ENCODE assay signal across 1 cellular context in the genomic region with DNA sequence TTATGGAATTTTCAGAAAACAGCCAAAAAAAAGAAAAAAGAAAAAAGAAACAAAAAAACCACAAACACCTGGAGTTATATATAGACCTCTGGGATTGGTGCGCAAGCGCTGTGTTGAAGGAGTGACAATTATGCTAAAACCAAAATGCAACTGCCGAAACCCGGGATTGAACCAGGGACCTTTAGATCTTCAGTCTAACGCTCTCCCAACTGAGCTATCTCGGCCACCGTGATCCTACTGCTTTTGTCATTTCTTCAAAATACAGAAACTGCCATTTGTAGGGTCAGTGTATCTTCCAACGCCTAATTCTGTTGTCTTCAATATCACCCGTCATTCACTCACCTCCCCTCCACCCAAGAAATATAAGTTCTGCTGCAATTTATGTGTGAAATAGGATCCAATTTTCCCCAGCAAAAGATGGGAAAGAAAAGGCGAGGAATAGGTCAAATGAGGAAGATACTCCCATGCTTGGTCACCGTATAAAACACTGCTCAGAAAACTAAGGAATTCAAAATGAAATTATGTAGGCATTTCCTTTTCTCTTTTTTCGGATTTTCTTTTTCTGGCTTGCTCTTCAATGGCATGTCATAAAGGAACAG.
A peak's percentile ranks its signal among the peaks of the same experiment; 100 is the strongest.
TF ChIP-seq lines count a peak whose summit lies in the region.

No MANE protein-coding gene starts in this region.

TF ChIP-seq in K562, 482 proteins besides CTCF, POLR2A, EP300 and RAD21 (continued from another document and continues in another):
- TF ChIP-seq, protein P1, sequence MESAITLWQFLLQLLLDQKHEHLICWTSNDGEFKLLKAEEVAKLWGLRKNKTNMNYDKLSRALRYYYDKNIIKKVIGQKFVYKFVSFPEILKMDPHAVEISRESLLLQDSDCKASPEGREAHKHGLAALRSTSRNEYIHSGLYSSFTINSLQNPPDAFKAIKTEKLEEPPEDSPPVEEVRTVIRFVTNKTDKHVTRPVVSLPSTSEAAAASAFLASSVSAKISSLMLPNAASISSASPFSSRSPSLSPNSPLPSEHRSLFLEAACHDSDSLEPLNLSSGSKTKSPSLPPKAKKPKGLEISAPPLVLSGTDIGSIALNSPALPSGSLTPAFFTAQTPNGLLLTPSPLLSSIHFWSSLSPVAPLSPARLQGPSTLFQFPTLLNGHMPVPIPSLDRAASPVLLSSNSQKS (CRISPR knock-in tag; IDR thresholded peaks at IDR 0.05), result no peak
- peak; percentile 77 for TF ChIP-seq CXXC5 (CRISPR knock-in tag; IDR thresholded peaks at IDR 0.05)
- TF ChIP-seq GATA2 (CRISPR knock-in tag; IDR thresholded peaks at IDR 0.05), result no peak
- TF ChIP-seq MAFK (IDR thresholded peaks at IDR 0.05; ENCODE audit: low read length), result no peak
- peak; percentile 56 for TF ChIP-seq ATF7 (IDR thresholded peaks at IDR 0.05)
- TF ChIP-seq, protein P2, sequence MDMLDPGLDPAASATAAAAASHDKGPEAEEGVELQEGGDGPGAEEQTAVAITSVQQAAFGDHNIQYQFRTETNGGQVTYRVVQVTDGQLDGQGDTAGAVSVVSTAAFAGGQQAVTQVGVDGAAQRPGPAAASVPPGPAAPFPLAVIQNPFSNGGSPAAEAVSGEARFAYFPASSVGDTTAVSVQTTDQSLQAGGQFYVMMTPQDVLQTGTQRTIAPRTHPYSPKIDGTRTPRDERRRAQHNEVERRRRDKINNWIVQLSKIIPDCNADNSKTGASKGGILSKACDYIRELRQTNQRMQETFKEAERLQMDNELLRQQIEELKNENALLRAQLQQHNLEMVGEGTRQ (CRISPR knock-in tag; IDR thresholded peaks at IDR 0.05), result no peak
- TF ChIP-seq BRCA1 (IDR thresholded peaks at IDR 0.05), result no peak
- TF ChIP-seq BRCA1 (CRISPR knock-in tag; IDR thresholded peaks at IDR 0.05), result no peak
- TF ChIP-seq NFRKB (IDR thresholded peaks at IDR 0.05; ENCODE audit: low read depth), result peak; percentile 54; the same call in 1 of the 2 replicates
- TF ChIP-seq ASH1L (IDR thresholded peaks at IDR 0.05; ENCODE audit: borderline replicate concordance, low read depth, partially characterized antibody), result no peak
- TF ChIP-seq ZNF57 (CRISPR knock-in tag; IDR thresholded peaks at IDR 0.05), result no peak
- no peak for TF ChIP-seq ZNF3 (CRISPR knock-in tag; IDR thresholded peaks at IDR 0.05)
- no peak for TF ChIP-seq RUNX1 (IDR thresholded peaks at IDR 0.05; ENCODE audit: low read depth)
- TF ChIP-seq, protein P3, sequence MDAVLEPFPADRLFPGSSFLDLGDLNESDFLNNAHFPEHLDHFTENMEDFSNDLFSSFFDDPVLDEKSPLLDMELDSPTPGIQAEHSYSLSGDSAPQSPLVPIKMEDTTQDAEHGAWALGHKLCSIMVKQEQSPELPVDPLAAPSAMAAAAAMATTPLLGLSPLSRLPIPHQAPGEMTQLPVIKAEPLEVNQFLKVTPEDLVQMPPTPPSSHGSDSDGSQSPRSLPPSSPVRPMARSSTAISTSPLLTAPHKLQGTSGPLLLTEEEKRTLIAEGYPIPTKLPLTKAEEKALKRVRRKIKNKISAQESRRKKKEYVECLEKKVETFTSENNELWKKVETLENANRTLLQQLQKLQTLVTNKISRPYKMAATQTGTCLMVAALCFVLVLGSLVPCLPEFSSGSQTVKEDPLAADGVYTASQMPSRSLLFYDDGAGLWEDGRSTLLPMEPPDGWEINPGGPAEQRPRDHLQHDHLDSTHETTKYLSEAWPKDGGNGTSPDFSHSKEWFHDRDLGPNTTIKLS (IDR thresholded peaks at IDR 0.05; ENCODE audit: borderline replicate concordance, low read depth), result no peak
- no peak for TF ChIP-seq ZNF384 (IDR thresholded peaks at IDR 0.05; ENCODE audit: low read depth, low read length)
- TF ChIP-seq, protein P4, sequence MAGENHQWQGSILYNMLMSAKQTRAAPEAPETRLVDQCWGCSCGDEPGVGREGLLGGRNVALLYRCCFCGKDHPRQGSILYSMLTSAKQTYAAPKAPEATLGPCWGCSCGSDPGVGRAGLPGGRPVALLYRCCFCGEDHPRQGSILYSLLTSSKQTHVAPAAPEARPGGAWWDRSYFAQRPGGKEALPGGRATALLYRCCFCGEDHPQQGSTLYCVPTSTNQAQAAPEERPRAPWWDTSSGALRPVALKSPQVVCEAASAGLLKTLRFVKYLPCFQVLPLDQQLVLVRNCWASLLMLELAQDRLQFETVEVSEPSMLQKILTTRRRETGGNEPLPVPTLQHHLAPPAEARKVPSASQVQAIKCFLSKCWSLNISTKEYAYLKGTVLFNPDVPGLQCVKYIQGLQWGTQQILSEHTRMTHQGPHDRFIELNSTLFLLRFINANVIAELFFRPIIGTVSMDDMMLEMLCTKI (IDR thresholded peaks at IDR 0.05; ENCODE audit: partially characterized antibody), result no peak
- TF ChIP-seq KLF10 (CRISPR knock-in tag; IDR thresholded peaks at IDR 0.05), result no peak
- no peak for TF ChIP-seq SMAD2 (IDR thresholded peaks at IDR 0.05; ENCODE audit: low read depth, low read length)
- TF ChIP-seq ZNF696 (CRISPR knock-in tag; conservative IDR thresholded peaks at IDR 0.05), result no peak
- no peak; a peak in 1 of 4 replicates for TF ChIP-seq SRF (CRISPR knock-in tag; IDR thresholded peaks at IDR 0.05)
- no peak for TF ChIP-seq SRSF7 (optimal IDR thresholded peaks at IDR 0.05; ENCODE audit: low read depth, low read length)
- TF ChIP-seq CREM (IDR thresholded peaks at IDR 0.05; ENCODE audit: low read depth), result peak; percentile 74; the same call in 1 of the 2 replicates
- TF ChIP-seq ZNF764 (CRISPR knock-in tag; IDR thresholded peaks at IDR 0.05; ENCODE audit: low read depth), result no peak
- TF ChIP-seq ZKSCAN3 (CRISPR knock-in tag; IDR thresholded peaks at IDR 0.05), result no peak
- no peak for TF ChIP-seq ZNF507 (tag; conservative IDR thresholded peaks at IDR 0.05)
- TF ChIP-seq, protein P5, sequence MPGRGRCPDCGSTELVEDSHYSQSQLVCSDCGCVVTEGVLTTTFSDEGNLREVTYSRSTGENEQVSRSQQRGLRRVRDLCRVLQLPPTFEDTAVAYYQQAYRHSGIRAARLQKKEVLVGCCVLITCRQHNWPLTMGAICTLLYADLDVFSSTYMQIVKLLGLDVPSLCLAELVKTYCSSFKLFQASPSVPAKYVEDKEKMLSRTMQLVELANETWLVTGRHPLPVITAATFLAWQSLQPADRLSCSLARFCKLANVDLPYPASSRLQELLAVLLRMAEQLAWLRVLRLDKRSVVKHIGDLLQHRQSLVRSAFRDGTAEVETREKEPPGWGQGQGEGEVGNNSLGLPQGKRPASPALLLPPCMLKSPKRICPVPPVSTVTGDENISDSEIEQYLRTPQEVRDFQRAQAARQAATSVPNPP (IDR thresholded peaks at IDR 0.05; ENCODE audit: borderline replicate concordance, insufficient read depth, insufficient read length), result no peak
- peak; percentile 57 to 94; a peak in 2 of 4 replicates for TF ChIP-seq ARNT (IDR thresholded peaks at IDR 0.05)
- TF ChIP-seq, protein P6, sequence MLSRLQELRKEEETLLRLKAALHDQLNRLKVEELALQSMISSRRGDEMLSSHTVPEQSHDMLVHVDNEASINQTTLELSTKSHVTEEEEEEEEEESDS (CRISPR knock-in tag; IDR thresholded peaks at IDR 0.05), result no peak
- TF ChIP-seq TAF15 (IDR thresholded peaks at IDR 0.05; ENCODE audit: low read depth, low read length), result no peak
- TF ChIP-seq, protein P7, sequence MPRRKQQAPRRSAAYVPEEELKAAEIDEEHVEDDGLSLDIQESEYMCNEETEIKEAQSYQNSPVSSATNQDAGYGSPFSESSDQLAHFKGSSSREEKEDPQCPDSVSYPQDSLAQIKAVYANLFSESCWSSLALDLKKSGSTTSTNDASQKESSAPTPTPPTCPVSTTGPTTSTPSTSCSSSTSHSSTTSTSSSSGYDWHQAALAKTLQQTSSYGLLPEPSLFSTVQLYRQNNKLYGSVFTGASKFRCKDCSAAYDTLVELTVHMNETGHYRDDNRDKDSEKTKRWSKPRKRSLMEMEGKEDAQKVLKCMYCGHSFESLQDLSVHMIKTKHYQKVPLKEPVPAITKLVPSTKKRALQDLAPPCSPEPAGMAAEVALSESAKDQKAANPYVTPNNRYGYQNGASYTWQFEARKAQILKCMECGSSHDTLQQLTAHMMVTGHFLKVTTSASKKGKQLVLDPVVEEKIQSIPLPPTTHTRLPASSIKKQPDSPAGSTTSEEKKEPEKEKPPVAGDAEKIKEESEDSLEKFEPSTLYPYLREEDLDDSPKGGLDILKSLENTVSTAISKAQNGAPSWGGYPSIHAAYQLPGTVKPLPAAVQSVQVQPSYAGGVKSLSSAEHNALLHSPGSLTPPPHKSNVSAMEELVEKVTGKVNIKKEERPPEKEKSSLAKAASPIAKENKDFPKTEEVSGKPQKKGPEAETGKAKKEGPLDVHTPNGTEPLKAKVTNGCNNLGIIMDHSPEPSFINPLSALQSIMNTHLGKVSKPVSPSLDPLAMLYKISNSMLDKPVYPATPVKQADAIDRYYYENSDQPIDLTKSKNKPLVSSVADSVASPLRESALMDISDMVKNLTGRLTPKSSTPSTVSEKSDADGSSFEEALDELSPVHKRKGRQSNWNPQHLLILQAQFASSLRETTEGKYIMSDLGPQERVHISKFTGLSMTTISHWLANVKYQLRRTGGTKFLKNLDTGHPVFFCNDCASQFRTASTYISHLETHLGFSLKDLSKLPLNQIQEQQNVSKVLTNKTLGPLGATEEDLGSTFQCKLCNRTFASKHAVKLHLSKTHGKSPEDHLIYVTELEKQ (CRISPR knock-in tag; IDR thresholded peaks at IDR 0.05), result no peak
- no peak for TF ChIP-seq FOXJ2 (tag; IDR thresholded peaks at IDR 0.05)
- TF ChIP-seq, protein P8, sequence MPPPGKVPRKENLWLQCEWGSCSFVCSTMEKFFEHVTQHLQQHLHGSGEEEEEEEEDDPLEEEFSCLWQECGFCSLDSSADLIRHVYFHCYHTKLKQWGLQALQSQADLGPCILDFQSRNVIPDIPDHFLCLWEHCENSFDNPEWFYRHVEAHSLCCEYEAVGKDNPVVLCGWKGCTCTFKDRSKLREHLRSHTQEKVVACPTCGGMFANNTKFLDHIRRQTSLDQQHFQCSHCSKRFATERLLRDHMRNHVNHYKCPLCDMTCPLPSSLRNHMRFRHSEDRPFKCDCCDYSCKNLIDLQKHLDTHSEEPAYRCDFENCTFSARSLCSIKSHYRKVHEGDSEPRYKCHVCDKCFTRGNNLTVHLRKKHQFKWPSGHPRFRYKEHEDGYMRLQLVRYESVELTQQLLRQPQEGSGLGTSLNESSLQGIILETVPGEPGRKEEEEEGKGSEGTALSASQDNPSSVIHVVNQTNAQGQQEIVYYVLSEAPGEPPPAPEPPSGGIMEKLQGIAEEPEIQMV (tag; conservative IDR thresholded peaks at IDR 0.05; ENCODE audit: low read depth), result no peak
- TF ChIP-seq THRAP3 (IDR thresholded peaks at IDR 0.05; ENCODE audit: borderline replicate concordance), result no peak
- peak; percentile 33 for TF ChIP-seq PHF20 (IDR thresholded peaks at IDR 0.05; ENCODE audit: partially characterized antibody)
- no peak for TF ChIP-seq SAFB (IDR thresholded peaks at IDR 0.05; ENCODE audit: borderline replicate concordance, low read depth, low read length)
- TF ChIP-seq, protein P9, sequence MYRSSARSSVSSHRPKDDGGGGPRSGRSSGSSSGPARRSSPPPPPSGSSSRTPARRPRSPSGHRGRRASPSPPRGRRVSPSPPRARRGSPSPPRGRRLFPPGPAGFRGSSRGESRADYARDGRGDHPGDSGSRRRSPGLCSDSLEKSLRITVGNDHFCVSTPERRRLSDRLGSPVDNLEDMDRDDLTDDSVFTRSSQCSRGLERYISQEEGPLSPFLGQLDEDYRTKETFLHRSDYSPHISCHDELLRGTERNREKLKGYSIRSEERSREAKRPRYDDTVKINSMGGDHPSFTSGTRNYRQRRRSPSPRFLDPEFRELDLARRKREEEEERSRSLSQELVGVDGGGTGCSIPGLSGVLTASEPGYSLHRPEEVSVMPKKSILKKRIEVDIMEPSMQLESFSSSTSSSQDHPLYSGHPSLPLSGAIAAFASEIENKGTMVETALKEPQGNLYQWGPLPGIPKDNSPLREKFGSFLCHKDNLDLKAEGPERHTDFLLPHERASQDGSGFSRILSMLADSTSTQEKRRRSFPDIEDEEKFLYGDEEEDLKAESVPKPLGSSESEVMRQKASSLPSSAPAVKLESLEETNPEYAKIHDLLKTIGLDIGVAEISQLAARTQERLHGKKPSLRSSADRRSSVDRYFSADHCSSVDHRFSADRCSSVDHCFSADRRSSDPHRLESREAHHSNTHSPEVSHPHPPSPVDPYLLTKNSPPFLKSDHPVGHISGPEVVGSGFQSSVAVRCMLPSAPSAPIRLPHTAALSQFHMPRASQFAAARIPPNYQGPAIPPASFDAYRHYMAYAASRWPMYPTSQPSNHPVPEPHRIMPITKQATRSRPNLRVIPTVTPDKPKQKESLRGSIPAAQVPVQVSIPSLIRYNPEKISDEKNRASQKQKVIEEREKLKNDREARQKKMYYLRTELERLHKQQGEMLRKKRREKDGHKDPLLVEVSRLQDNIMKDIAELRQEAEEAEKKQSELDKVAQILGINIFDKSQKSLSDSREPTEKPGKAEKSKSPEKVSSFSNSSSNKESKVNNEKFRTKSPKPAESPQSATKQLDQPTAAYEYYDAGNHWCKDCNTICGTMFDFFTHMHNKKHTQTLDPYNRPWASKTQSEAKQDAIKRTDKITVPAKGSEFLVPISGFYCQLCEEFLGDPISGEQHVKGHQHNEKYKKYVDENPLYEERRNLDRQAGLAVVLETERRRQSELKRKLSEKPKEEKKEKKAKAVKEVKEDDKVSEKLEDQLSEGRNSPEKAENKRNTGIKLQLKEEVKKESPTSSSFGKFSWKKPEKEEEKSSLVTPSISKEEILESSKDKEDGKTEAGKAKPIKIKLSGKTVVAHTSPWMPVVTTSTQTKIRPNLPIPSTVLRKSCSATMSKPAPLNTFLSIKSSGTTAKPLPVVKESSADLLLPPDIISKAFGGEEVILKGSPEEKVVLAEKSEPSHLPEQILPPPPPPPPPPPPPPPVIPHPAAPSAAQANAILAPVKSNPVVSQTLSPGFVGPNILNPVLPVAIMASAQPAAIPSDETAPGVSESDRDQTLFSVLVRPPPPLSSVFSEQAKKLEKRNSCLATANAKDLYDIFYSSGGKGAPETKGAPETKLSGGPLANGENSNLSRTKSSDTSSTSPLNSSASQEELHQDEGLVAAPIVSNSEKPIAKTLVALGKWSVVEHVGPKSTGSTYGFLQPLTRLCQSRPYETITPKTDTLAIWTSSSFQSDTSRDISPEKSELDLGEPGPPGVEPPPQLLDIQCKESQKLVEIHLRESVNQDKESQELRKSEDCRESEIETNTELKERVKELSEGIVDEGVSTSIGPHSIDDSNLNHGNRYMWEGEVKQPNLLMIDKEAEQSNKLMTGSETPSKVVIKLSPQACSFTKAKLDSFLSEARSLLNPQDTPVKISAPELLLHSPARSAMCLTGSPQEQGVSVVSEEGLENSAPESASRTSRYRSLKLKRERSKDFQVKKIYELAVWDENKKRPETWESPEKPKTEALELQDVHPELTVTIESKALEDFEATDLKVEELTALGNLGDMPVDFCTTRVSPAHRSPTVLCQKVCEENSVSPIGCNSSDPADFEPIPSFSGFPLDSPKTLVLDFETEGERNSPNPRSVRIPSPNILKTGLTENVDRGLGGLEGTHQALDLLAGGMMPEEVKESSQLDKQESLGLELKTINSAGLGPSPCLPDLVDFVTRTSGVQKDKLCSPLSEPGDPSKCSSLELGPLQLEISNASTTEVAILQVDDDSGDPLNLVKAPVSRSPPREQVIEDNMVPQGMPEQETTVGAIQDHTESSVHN (IDR thresholded peaks at IDR 0.05; ENCODE audit: borderline replicate concordance in 1 of 2, low read depth in 1 of 2), result peak in 1 of 2 experiments; percentile 30; a peak in 1 of 4 replicates
- no peak for TF ChIP-seq SMAD4 (CRISPR knock-in tag; conservative IDR thresholded peaks at IDR 0.05)
- TF ChIP-seq, protein P10, sequence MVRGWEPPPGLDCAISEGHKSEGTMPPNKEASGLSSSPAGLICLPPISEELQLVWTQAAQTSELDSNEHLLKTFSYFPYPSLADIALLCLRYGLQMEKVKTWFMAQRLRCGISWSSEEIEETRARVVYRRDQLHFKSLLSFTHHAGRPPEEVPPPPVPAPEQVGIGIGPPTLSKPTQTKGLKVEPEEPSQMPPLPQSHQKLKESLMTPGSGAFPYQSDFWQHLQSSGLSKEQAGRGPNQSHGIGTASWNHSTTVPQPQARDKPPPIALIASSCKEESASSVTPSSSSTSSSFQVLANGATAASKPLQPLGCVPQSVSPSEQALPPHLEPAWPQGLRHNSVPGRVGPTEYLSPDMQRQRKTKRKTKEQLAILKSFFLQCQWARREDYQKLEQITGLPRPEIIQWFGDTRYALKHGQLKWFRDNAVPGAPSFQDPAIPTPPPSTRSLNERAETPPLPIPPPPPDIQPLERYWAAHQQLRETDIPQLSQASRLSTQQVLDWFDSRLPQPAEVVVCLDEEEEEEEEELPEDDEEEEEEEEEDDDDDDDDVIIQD (CRISPR knock-in tag; IDR thresholded peaks at IDR 0.05), result no peak
